In the genomic region with DNA sequence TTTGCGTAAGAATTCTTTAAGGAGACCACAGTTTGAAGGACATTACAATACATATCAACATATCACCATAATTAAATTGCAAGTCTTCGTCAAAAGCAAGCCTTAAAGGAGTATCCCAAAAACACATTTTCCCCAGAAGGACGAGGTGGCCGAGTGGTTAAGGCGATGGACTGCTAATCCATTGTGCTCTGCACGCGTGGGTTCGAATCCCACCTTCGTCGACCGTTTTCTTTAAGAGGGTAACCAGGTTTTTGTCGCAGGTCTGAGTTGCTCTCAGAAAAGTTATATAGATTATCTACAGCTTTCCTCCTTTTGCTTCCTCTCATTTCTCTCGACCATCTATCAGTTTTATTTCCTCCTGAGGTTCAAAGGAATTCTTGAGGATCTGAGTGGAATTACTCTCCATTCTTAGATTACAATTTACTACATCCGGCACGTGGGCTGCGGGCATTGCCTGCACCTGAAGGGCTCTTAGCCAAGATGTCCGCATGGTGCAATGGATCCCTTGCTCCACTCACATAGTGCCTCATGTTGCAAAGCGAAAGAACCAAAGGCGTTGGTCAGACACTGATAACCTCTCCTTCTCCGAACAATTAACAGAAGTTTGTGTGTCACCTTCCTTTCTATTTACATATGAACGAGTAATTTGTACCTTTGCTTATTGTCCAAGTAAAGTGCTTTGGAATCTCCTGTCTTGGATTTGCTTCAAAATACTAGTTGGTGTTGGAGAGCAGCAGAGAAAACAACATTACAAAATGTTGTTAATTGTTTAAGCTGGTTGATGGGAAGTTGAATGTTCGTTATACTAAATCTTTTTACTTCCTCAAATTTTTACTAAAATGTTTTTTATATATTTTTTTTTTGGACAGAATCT, we compare ENCODE assay signal across 11 cellular contexts. TPM values are rescaled to one million over a fixed set of nuclear protein-coding genes. Genes with fewer than 3 reads are reported as not detected.
DNase-seq lines count a peak whose midpoint lies in the region; ATAC-seq, FAIRE-seq and TF ChIP-seq lines count a peak whose summit lies in the region.
"Had no signal": no experiment of that assay in that cellular context is flagged by ENCODE, and none has a peak within 500 bp of the region (broad histone marks: within the 10 kb centered on the region; RNA-seq: fewer than 3 reads in every experiment).

No MANE protein-coding gene starts in this region.

- H3K4me3 ChIP-seq in iPS-20b (ENCODE audit: low read length), result peak overlapping the region; percentile 83

- H3K27me3 ChIP-seq in iPS-20b (ENCODE audit: insufficient read depth, low read length), result peaks cover 55% of the 10 kb centered on the region

- H3K27me3 Mint-ChIP-seq in activated CD4-positive, alpha-beta memory T cell treated with anti-CD3 and anti-CD28 coated beads, Interleukin-2, amount 10 ng/mL, durations not matched to agents 7 days and 5 days, result peaks cover 74% of the 10 kb centered on the region

- H3K36me3 ChIP-seq in iPS-20b (ENCODE audit: insufficient read depth, low read depth, low read length), result no peaks in the 10 kb centered on the region

- no peaks in the 10 kb centered on the region for H3K9me3 ChIP-seq in iPS-20b (ENCODE audit: insufficient read depth, low read depth, low read length)

- no peak for ATAC-seq in activated CD4-positive, CD25-positive, alpha-beta regulatory T cell treated with anti-CD3 and anti-CD28 coated beads, Interleukin-2, amount 50 U/mL, for 24 hours
- ATAC-seq in GM19452 (IDR thresholded peaks at IDR 0.05; ENCODE audit: unreplicated experiment), result no peak

- CTCF ChIA-PET in activated CD4-positive, alpha-beta memory T cell treated with anti-CD3 and anti-CD28 coated beads, Interleukin-2, amount 10 ng/mL, durations not matched to agents 7 days and 5 days (lab: Charles Lee), result no interaction called here
- CTCF ChIA-PET in GM10248 (lab: Yijun Ruan, JAX), result interaction anchor here (1.0 to 1.3 kb wide), 2 partner anchors 11 to 15 kb away, joined by 3 to 6 read pairs; a partner anchor contains a TSS

- no peak for TF ChIP-seq CTCF in GM10248 (IDR thresholded peaks at IDR 0.05; ENCODE audit: control extremely low read depth, extremely low read depth, low read depth, missing control alignments)

- no peak for TF ChIP-seq POLR2A in GM12891 (IDR thresholded peaks at IDR 0.05; ENCODE audit: low read depth, low read length)

- H3K4me1 ChIP-seq in iPS-20b (ENCODE audit: insufficient read depth, low read length), result peaks cover 9% of the 10 kb centered on the region; the same call in 1 of the 2 replicates

- peak overlapping the region; percentile 16 for H3K27ac Mint-ChIP-seq in activated CD4-positive, alpha-beta memory T cell treated with anti-CD3 and anti-CD28 coated beads, Interleukin-2, amount 10 ng/mL, durations not matched to agents 7 days and 5 days

- peak overlapping the region; percentile 59; the same call in 1 of the 2 replicates for H3K9ac ChIP-seq in iPS-20b (ENCODE audit: low read depth, low read length)

- no peak for FAIRE-seq in GM12891 (lab: Jason Lieb, UNC)

- peaks cover 2% of the 10 kb centered on the region for H3K4me1 Mint-ChIP-seq in activated CD4-positive, alpha-beta memory T cell treated with anti-CD3 and anti-CD28 coated beads, Interleukin-2, amount 10 ng/mL, durations not matched to agents 7 days and 5 days

- POLR2A ChIA-PET in activated CD4-positive, alpha-beta memory T cell treated with anti-CD3 and anti-CD28 coated beads, Interleukin-2, amount 10 ng/mL, durations not matched to agents 7 days and 5 days (lab: Charles Lee), result no interaction called here
- POLR2A ChIA-PET in GM10248 (lab: Yijun Ruan, JAX), result no interaction called here

- H3K4me3 Mint-ChIP-seq in activated CD4-positive, alpha-beta memory T cell treated with anti-CD3 and anti-CD28 coated beads, Interleukin-2, amount 10 ng/mL, durations not matched to agents 7 days and 5 days, result no peak overlapping the region

- DNase-seq in DMS 273 treated with DMSO at 0.1 percent for 48 hours (lab: John Stamatoyannopoulos, UW) (peak; percentile 66), HT-29 (ENCODE audit: low spot score) (peak; percentile 56), GM10248 (ENCODE audit: extremely low spot score) (no peak), GM12891 (ENCODE audit: insufficient read length, low spot score) (no peak)
- no peak for DNase-seq in activated CD4-positive, alpha-beta memory T cell treated with anti-CD3 and anti-CD28 coated beads, Interleukin-2, amount 10 ng/mL, durations not matched to agents 7 days and 5 days
- DNase-seq: KBM-7 had no signal

- H3K36me3 Mint-ChIP-seq in activated CD4-positive, alpha-beta memory T cell treated with anti-CD3 and anti-CD28 coated beads, Interleukin-2, amount 10 ng/mL, durations not matched to agents 7 days and 5 days (ENCODE audit: low read depth), result peaks cover 8% of the 10 kb centered on the region

- peaks cover 7% of the 10 kb centered on the region for H3K9me3 Mint-ChIP-seq in activated CD4-positive, alpha-beta memory T cell treated with anti-CD3 and anti-CD28 coated beads, Interleukin-2, amount 10 ng/mL, durations not matched to agents 7 days and 5 days

- H3K27ac ChIP-seq in iPS-20b (ENCODE audit: low read length), result no peak overlapping the region

TF ChIP-seq in GM12891, 5 proteins besides CTCF, POLR2A, EP300 and RAD21:
- TF ChIP-seq SPI1 (IDR thresholded peaks at IDR 0.05; ENCODE audit: low read depth, low read length) (no peak), POU2F2 (IDR thresholded peaks at IDR 0.05; ENCODE audit: low read depth, low read length) (no peak), PAX5 (IDR thresholded peaks at IDR 0.05; ENCODE audit: insufficient read depth, low read length, severe bottlenecking) (no peak), TAF1 (IDR thresholded peaks at IDR 0.05; ENCODE audit: low read depth, low read length) (no peak), POLR2AphosphoS5 (IDR thresholded peaks at IDR 0.05; ENCODE audit: low read depth, low read length) (no peak)

RNA-seq across cellular contexts. Expression of a gene that starts 14.0 kb away (rescaled TPM):
- not detected in 2 replicates for total RNA-seq in HT-29 (2014; rRNA removed; shearing (Covaris generic))
- not detected for total RNA-seq in activated CD4-positive, alpha-beta memory T cell treated with anti-CD3 and anti-CD28 coated beads, Interleukin-2, amount 10 ng/mL, durations not matched to agents 7 days and 5 days
- not detected for polyA plus RNA-seq in GM12891 (2012; ENCODE audit: low read depth, missing spikeins)
- total RNA-seq: activated CD8-positive, alpha-beta memory T cell treated with anti-CD3 and anti-CD28 coated beads for 36 hours; liver had no signal
- polyA plus RNA-seq: liver had no signal

RNA-seq across cellular contexts. Expression of a gene that starts 50.6 kb away (rescaled TPM):
- total RNA-seq in HT-29 (2014; rRNA removed; shearing (Covaris generic)), result 3.9 and 6.0 TPM in 2 replicates
- 1 to 10 TPM; 1.3 to 1.6 TPM for total RNA-seq in activated CD4-positive, alpha-beta memory T cell treated with anti-CD3 and anti-CD28 coated beads, Interleukin-2, amount 10 ng/mL, durations not matched to agents 7 days and 5 days
- 0.81 TPM for polyA plus RNA-seq in GM12891 (2012; ENCODE audit: low read depth, missing spikeins)

Comparison
In these comparisons a context has a peak if more than half of its experiments do, and no peak if none do; other contexts are left out.
1. DNase-seq: peak in DMS 273 treated with DMSO at 0.1 percent for 48 hours (single experiment) and HT-29 (single experiment); none in activated CD4-positive, alpha-beta memory T cell treated with anti-CD3 and anti-CD28 coated beads, Interleukin-2, amount 10 ng/mL, durations not matched to agents 7 days and 5 days (single experiment), GM10248 (single experiment) and GM12891 (single experiment).